Comparison of ENCODE assay signal across 14 cellular contexts in genomic region chr17:2067048-2067452, GRCh38. TPM values are rescaled to one million over a fixed set of nuclear protein-coding genes. Genes with fewer than 3 reads are reported as not detected.
DNase-seq lines count a peak whose midpoint lies in the region; ATAC-seq and TF ChIP-seq lines count a peak whose summit lies in the region.
"Had no signal": no experiment of that assay in that cellular context is flagged by ENCODE, and none has a peak within 500 bp of the region (broad histone marks: within the 10 kb centered on the region; RNA-seq: fewer than 3 reads in every experiment).

No MANE protein-coding gene starts in this region.

- H3K4me3 ChIP-seq in muscle layer of colon (ENCODE audit: low read depth in 1 of 2, low read length in 2 of 2) (no peak overlapping the region), testis (no peak overlapping the region), BE2C (ENCODE audit: low read depth, low read length) (no peak overlapping the region), lower leg skin (ENCODE audit: low read depth, poor library complexity, severe bottlenecking) (no peak overlapping the region)
- H3K4me3 ChIP-seq: mucosa of descending colon had no signal

- no peak overlapping the region for H3K9ac ChIP-seq in muscle layer of colon (ENCODE audit: low read length)

- DNase-seq in RWPE1 (ENCODE audit: low spot score): no peak
- no peak for DNase-seq in chondrocyte (ENCODE audit: low spot score)
- no peak for DNase-seq in testis
- no peak for DNase-seq in BE2C
- no peak for DNase-seq in lower leg skin (ENCODE audit: low spot score in 2 of 2)
- DNase-seq in stimulated activated naive CD8-positive, alpha-beta T cell treated with anti-CD3 and anti-CD28 coated beads, Interleukin-15, amount 100 ng/mL, for 72 hours: no peak
- DNase-seq in activated effector memory CD4-positive, alpha-beta T cell treated with anti-CD3 and anti-CD28 coated beads, Interleukin-2, amount 50 U/mL, for 16 hours: no peak
- DNase-seq: activated CD8-positive, alpha-beta memory T cell treated with anti-CD3 and anti-CD28 coated beads, Interleukin-2, amount 50 U/mL, for 4 hours; mucosa of descending colon; NCI-H1417 treated with DMSO at 0.1 percent for 48 hours; stimulated activated CD4-positive, alpha-beta T cell treated with anti-CD3 and anti-CD28 coated beads, Interleukin-1b, Interleukin-23, amount 100 ng/mL, for 48 hours; T1000 had no signal

- H3K4me1 ChIP-seq in muscle layer of colon (ENCODE audit: insufficient read depth, low read length): peaks cover 65% of the 10 kb centered on the region
- peaks cover 71% of the 10 kb centered on the region for H3K4me1 ChIP-seq in testis
- H3K4me1 ChIP-seq in BE2C: peaks cover 5% of the 10 kb centered on the region

- CTCF ChIA-PET in RWPE1 (lab: Yijun Ruan, JAX): interaction anchor here (0.7 kb wide), 1 partner anchor 12 kb away, joined by 3 read pairs; the partner anchor contains the start of gene HIC1

- POLR2A ChIA-PET in RWPE1 (lab: Yijun Ruan, JAX; ENCODE audit: low non-redundant PET): no interaction called here

- TF ChIP-seq CTCF in RWPE1 (conservative IDR thresholded peaks at IDR 0.05; ENCODE audit: low read depth) (no peak), chondrocyte (IDR thresholded peaks at IDR 0.05) (no peak), testis (IDR thresholded peaks at IDR 0.05) (no peak), BE2C (IDR thresholded peaks at IDR 0.05; ENCODE audit: low read depth, low read length) (no peak), lower leg skin (IDR thresholded peaks at IDR 0.05) (no peak)

- H3K9me3 ChIP-seq in muscle layer of colon (ENCODE audit: low read length): no peaks in the 10 kb centered on the region
- no peaks in the 10 kb centered on the region for H3K9me3 ChIP-seq in testis
- no peaks in the 10 kb centered on the region for H3K9me3 ChIP-seq in BE2C
- H3K9me3 ChIP-seq: mucosa of descending colon had no signal

- WGBS in testis, 2 donors: 59 to 61% methylated on average over 10 of the region's 10 CpGs
- 76 to 77% methylated on average over 10 of the region's 10 CpGs for WGBS in lower leg skin, 2 donors

- peaks cover 13% of the 10 kb centered on the region for H3K36me3 Mint-ChIP-seq in chondrocyte (ENCODE audit: low read depth)

- H3K4me1 Mint-ChIP-seq in chondrocyte (ENCODE audit: low read depth): peaks cover 85% of the 10 kb centered on the region
- peaks cover 86% of the 10 kb centered on the region for H3K4me1 Mint-ChIP-seq in stimulated activated naive CD8-positive, alpha-beta T cell treated with anti-CD3 and anti-CD28 coated beads, Interleukin-15, amount 100 ng/mL, for 72 hours

- no peaks in the 10 kb centered on the region for H3K27me3 Mint-ChIP-seq in chondrocyte (ENCODE audit: low read depth)
- H3K27me3 Mint-ChIP-seq in stimulated activated naive CD8-positive, alpha-beta T cell treated with anti-CD3 and anti-CD28 coated beads, Interleukin-15, amount 100 ng/mL, for 72 hours: no peaks in the 10 kb centered on the region

- no peaks in the 10 kb centered on the region for H3K9me3 Mint-ChIP-seq in chondrocyte (ENCODE audit: low read depth)
- no peaks in the 10 kb centered on the region for H3K9me3 Mint-ChIP-seq in stimulated activated naive CD8-positive, alpha-beta T cell treated with anti-CD3 and anti-CD28 coated beads, Interleukin-15, amount 100 ng/mL, for 72 hours

- intact Hi-C loops in testis (cut with DNase I; ENCODE audit: low total_unique reads) (no loop called here), lower leg skin (cut with DNase I; ENCODE audit: low total_unique reads) (no loop called here)

- peak overlapping the region; percentile 89 for H3K27ac Mint-ChIP-seq in chondrocyte (ENCODE audit: unreplicated experiment)
- peak overlapping the region in 1 of 2 donors; percentile 15 for H3K27ac Mint-ChIP-seq in stimulated activated naive CD8-positive, alpha-beta T cell treated with anti-CD3 and anti-CD28 coated beads, Interleukin-15, amount 100 ng/mL, for 72 hours

- ATAC-seq in stimulated activated naive CD8-positive, alpha-beta T cell treated with anti-CD3 and anti-CD28 coated beads, Interleukin-15, amount 100 ng/mL, for 72 hours: no peak
- ATAC-seq: mucosa of descending colon had no signal

- H3K36me3 ChIP-seq in muscle layer of colon (ENCODE audit: insufficient read depth, low read length) (peaks cover 37% of the 10 kb centered on the region), testis (ENCODE audit: low read depth, missing control alignments) (no peaks in the 10 kb centered on the region), BE2C (no peaks in the 10 kb centered on the region; the same call in 1 of the 2 replicates)

- H3K27me3 ChIP-seq in muscle layer of colon (ENCODE audit: control insufficient read depth in 1 of 2, insufficient read depth in 2 of 2, low read length in 2 of 2) (no peaks in the 10 kb centered on the region), testis (no peaks in the 10 kb centered on the region), BE2C (no peaks in the 10 kb centered on the region)

- TF ChIP-seq POLR2A in testis (IDR thresholded peaks at IDR 0.05) (no peak), lower leg skin (IDR thresholded peaks at IDR 0.05) (no peak)

- no peak overlapping the region for H3K4me3 Mint-ChIP-seq in chondrocyte (ENCODE audit: unreplicated experiment)
- H3K4me3 Mint-ChIP-seq in stimulated activated naive CD8-positive, alpha-beta T cell treated with anti-CD3 and anti-CD28 coated beads, Interleukin-15, amount 100 ng/mL, for 72 hours: no peak overlapping the region

- H3K27ac ChIP-seq in RWPE1 (peak overlapping the region; percentile 51), muscle layer of colon (ENCODE audit: low read depth, low read length) (peak overlapping the region; percentile 45), testis (peak overlapping the region; percentile 71 to 78)

RNA-seq across cellular contexts. Expression of gene HIC1, which starts 12.1 kb away (rescaled TPM):
- 3.3 to 9.0 TPM (median 8.8 TPM) in 3 replicates for total RNA-seq in chondrocyte
- total RNA-seq in testis: 10 to 100 TPM; 36.1 to 38.4 TPM
- 8.7 TPM for polyA plus RNA-seq in testis (ENCODE audit: insufficient read depth, low read depth, low replicate concordance)
- polyA plus RNA-seq in BE2C (2012; ENCODE audit: insufficient read depth, insufficient read length, low read depth): 1.3 TPM
- 10 to 100 TPM in 1 of 4 donors, 1 to 10 TPM in 3; 2.4 to 14.2 (median 5.3) TPM for total RNA-seq in lower leg skin

RNA-seq across cellular contexts. Expression of gene OVCA2, which starts 25.2 kb away (rescaled TPM):
- 26.6 to 30.2 TPM (median 30.1 TPM) in 3 replicates for total RNA-seq in chondrocyte
- total RNA-seq in testis: 10 to 100 TPM; 46.3 to 55.1 TPM
- polyA plus RNA-seq in testis (ENCODE audit: insufficient read depth, low read depth, low replicate concordance): 46.3 TPM
- 45.7 TPM for polyA plus RNA-seq in BE2C (2012; ENCODE audit: insufficient read depth, insufficient read length, low read depth)
- 10 to 100 TPM; 34.2 to 51.5 (median 40.3) TPM for total RNA-seq in lower leg skin

RNA-seq across cellular contexts. Expression of gene DPH1, which starts 37.1 kb away (rescaled TPM):
- total RNA-seq in chondrocyte: 29.4 to 43.1 TPM (median 31.3 TPM) in 3 replicates
- total RNA-seq in testis: 10 to 100 TPM; 91.9 to 93.3 TPM
- 32.6 TPM for polyA plus RNA-seq in testis (ENCODE audit: insufficient read depth, low read depth, low replicate concordance)
- polyA plus RNA-seq in BE2C (2012; ENCODE audit: insufficient read depth, insufficient read length, low read depth): 130 TPM
- total RNA-seq in lower leg skin: 10 to 100 TPM; 50.4 to 80.0 (median 61.2) TPM

RNA-seq across cellular contexts. Expression of gene RTN4RL1, which starts 41.9 kb away (rescaled TPM):
- total RNA-seq in chondrocyte (0.47 to 0.95 TPM (median 0.68 TPM) in 3 replicates), testis (1 to 10 TPM; 1.7 to 1.8 TPM), lower leg skin (10 to 100 TPM; 19.1 to 31.5 (median 27.6) TPM)
- polyA plus RNA-seq in testis (ENCODE audit: insufficient read depth, low read depth, low replicate concordance): 1.8 TPM
- polyA plus RNA-seq in BE2C (2012; ENCODE audit: insufficient read depth, insufficient read length, low read depth): 4.8 TPM
- total RNA-seq: Daoy had no signal
